Comparison of ENCODE assay signal across 1 cellular context in the genomic region with DNA sequence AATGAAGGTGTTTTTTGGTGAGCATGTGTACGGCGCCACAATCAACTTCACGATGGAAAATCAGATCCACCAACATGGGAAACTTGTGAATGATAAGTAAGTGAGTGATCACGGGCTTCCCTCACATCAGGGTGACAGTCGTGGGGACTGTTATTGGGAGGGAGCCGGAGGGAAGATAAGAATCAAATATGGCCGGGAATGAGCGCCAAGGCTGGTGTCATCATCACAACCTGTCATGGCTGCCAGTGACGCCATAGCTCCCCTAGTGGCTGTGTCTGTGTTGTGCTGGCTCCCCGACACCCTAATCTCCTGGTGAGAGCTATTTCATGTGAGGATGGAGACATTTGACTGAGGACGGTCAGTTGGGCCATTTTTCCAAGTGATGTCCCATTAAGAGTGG.
TF ChIP-seq lines count a peak whose summit lies in the region.

No MANE protein-coding gene starts in this region.

TF ChIP-seq in A549, 52 proteins besides CTCF, POLR2A, EP300 and RAD21 (continued from another document):
- no peak for TF ChIP-seq MAX (IDR thresholded peaks at IDR 0.05)
- no peak for TF ChIP-seq MYC (IDR thresholded peaks at IDR 0.05; ENCODE audit: borderline replicate concordance, low read length)
- no peak for TF ChIP-seq RFX5 (IDR thresholded peaks at IDR 0.05)
- TF ChIP-seq ATOH8 (CRISPR knock-in tag; IDR thresholded peaks at IDR 0.05; ENCODE audit: low read depth): no peak
- no peak for TF ChIP-seq KDM5A (IDR thresholded peaks at IDR 0.05)
- no peak for TF ChIP-seq BHLHE40 (IDR thresholded peaks at IDR 0.05; ENCODE audit: low read depth, low read length)
- no peak for TF ChIP-seq NR3C1 (IDR thresholded peaks at IDR 0.05)
- TF ChIP-seq, protein P1, sequence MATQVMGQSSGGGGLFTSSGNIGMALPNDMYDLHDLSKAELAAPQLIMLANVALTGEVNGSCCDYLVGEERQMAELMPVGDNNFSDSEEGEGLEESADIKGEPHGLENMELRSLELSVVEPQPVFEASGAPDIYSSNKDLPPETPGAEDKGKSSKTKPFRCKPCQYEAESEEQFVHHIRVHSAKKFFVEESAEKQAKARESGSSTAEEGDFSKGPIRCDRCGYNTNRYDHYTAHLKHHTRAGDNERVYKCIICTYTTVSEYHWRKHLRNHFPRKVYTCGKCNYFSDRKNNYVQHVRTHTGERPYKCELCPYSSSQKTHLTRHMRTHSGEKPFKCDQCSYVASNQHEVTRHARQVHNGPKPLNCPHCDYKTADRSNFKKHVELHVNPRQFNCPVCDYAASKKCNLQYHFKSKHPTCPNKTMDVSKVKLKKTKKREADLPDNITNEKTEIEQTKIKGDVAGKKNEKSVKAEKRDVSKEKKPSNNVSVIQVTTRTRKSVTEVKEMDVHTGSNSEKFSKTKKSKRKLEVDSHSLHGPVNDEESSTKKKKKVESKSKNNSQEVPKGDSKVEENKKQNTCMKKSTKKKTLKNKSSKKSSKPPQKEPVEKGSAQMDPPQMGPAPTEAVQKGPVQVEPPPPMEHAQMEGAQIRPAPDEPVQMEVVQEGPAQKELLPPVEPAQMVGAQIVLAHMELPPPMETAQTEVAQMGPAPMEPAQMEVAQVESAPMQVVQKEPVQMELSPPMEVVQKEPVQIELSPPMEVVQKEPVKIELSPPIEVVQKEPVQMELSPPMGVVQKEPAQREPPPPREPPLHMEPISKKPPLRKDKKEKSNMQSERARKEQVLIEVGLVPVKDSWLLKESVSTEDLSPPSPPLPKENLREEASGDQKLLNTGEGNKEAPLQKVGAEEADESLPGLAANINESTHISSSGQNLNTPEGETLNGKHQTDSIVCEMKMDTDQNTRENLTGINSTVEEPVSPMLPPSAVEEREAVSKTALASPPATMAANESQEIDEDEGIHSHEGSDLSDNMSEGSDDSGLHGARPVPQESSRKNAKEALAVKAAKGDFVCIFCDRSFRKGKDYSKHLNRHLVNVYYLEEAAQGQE (IDR thresholded peaks at IDR 0.05): no peak
